In genomic region chr10:105468769-105469168, GRCh38 we compare ENCODE assay signal across 1 cellular context.
TF ChIP-seq lines count a peak whose summit lies in the region.

No MANE protein-coding gene starts in this region.

TF ChIP-seq in GM23338, 12 proteins besides CTCF, POLR2A, EP300 and RAD21 (continued from another document):
- TF ChIP-seq, protein P1, sequence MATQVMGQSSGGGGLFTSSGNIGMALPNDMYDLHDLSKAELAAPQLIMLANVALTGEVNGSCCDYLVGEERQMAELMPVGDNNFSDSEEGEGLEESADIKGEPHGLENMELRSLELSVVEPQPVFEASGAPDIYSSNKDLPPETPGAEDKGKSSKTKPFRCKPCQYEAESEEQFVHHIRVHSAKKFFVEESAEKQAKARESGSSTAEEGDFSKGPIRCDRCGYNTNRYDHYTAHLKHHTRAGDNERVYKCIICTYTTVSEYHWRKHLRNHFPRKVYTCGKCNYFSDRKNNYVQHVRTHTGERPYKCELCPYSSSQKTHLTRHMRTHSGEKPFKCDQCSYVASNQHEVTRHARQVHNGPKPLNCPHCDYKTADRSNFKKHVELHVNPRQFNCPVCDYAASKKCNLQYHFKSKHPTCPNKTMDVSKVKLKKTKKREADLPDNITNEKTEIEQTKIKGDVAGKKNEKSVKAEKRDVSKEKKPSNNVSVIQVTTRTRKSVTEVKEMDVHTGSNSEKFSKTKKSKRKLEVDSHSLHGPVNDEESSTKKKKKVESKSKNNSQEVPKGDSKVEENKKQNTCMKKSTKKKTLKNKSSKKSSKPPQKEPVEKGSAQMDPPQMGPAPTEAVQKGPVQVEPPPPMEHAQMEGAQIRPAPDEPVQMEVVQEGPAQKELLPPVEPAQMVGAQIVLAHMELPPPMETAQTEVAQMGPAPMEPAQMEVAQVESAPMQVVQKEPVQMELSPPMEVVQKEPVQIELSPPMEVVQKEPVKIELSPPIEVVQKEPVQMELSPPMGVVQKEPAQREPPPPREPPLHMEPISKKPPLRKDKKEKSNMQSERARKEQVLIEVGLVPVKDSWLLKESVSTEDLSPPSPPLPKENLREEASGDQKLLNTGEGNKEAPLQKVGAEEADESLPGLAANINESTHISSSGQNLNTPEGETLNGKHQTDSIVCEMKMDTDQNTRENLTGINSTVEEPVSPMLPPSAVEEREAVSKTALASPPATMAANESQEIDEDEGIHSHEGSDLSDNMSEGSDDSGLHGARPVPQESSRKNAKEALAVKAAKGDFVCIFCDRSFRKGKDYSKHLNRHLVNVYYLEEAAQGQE (IDR thresholded peaks at IDR 0.05; ENCODE audit: unreplicated experiment) = no peak
TF ChIP-seq in GM23338: peak in this region for 0.
